In the genomic region with DNA sequence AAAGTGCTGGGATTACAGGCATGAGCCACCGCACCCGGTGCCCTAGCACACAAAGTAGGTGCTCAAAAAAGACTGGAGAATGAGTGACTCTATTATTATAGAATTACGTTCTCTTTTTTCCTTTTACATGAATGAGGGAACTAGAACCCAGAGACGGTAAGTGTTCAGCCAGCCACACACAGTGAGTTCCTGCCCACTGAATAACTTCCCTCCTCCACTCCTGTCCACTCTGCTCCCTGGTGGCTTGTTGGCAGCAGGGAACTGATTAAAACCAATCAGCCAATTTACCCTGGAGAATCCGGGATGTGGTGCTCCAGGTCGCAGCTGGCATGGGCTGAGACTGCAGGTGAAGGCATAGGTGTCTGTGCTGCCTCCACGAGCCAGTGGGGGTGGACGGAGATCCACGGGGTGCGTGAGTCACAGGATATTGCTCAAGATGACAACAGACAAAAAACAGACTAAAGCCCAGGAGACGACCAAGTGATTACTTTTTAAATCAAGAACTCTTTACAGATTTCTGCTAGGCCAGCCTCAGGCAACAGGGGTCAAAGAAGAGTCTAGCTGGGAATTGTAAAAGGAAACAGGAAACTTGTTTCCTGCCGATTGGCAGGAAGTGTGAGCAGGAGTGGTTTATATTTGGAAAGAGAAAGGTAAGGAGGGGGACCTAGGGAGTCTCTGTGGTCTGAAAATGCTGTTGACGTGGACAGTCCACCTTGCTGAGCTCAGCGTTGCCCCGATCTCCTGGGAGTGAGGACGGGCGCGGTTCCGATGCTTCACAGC, we compare ENCODE assay signal across 8 cellular contexts.
DNase-seq lines count a peak whose midpoint lies in the region; ATAC-seq, FAIRE-seq and TF ChIP-seq lines count a peak whose summit lies in the region.

No MANE protein-coding gene starts in this region.

- H3K9me3 ChIP-seq in skeletal muscle satellite cell (replicated peaks; ENCODE audit: low read length), result no peaks in the 10 kb centered on the region

- ATAC-seq in SK-N-SH treated with all-trans-retinoic acid at 6 μM for 48 hours (peak; percentile 20; the same call in 2 of the 3 replicates), HG02973 (IDR thresholded peaks at IDR 0.05; ENCODE audit: unreplicated experiment) (no peak), HG02610 (IDR thresholded peaks at IDR 0.05; ENCODE audit: unreplicated experiment) (no peak)

- H3K9ac ChIP-seq in skeletal muscle satellite cell (ENCODE audit: low read depth, low read length), result no peak overlapping the region

- H3K36me3 ChIP-seq in skeletal muscle satellite cell (ENCODE audit: insufficient read depth, low read length), result no peaks in the 10 kb centered on the region

- no peak for TF ChIP-seq POLR2A in H54 (IDR thresholded peaks at IDR 0.05; ENCODE audit: low read depth, low read length)

- H3K27me3 ChIP-seq in skeletal muscle satellite cell (ENCODE audit: control insufficient read depth, insufficient read depth, low read length), result peaks cover 36% of the 10 kb centered on the region

- DNase-seq in H54 (ENCODE audit: insufficient read length, low spot score), result peak; percentile 69
- DNase-seq in glomerular visceral epithelial cell (ENCODE audit: extremely low spot score), result peak; percentile 39
- DNase-seq in effector CD8-positive, alpha-beta T cell (lab: John Stamatoyannopoulos, UW), result no peak
- no peak for DNase-seq in NCI-H345 treated with DMSO at 0.1 percent for 48 hours (lab: John Stamatoyannopoulos, UW; ENCODE audit: unreplicated experiment)

- H3K4me3 ChIP-seq in skeletal muscle satellite cell (ENCODE audit: low read length), result no peak overlapping the region

- no peak for FAIRE-seq in H54 (lab: Jason Lieb, UNC)

- H3K4me2 ChIP-seq in skeletal muscle satellite cell (ENCODE audit: low read length), result peak overlapping the region; percentile 13

- H3K4me1 ChIP-seq in skeletal muscle satellite cell (ENCODE audit: control insufficient read depth, insufficient read depth, low read length), result peaks cover 6% of the 10 kb centered on the region

TF ChIP-seq in SK-N-SH treated with all-trans-retinoic acid at 6 μM for 48 hours, 23 proteins besides CTCF, POLR2A, EP300 and RAD21:
- TF ChIP-seq GLIS3 (CRISPR knock-in tag; IDR thresholded peaks at IDR 0.05) (no peak), ZNF565 (CRISPR knock-in tag; conservative IDR thresholded peaks at IDR 0.05; ENCODE audit: low read depth) (no peak)
- TF ChIP-seq, protein P1, sequence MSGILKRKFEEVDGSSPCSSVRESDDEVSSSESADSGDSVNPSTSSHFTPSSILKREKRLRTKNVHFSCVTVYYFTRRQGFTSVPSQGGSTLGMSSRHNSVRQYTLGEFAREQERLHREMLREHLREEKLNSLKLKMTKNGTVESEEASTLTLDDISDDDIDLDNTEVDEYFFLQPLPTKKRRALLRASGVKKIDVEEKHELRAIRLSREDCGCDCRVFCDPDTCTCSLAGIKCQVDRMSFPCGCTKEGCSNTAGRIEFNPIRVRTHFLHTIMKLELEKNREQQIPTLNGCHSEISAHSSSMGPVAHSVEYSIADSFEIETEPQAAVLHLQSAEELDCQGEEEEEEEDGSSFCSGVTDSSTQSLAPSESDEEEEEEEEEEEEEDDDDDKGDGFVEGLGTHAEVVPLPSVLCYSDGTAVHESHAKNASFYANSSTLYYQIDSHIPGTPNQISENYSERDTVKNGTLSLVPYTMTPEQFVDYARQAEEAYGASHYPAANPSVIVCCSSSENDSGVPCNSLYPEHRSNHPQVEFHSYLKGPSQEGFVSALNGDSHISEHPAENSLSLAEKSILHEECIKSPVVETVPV (CRISPR knock-in tag; IDR thresholded peaks at IDR 0.05), result no peak

Comparison
In these comparisons a context has a peak if more than half of its experiments do, and no peak if none do; other contexts are left out.
1. DNase-seq: peak in H54 (single experiment) and glomerular visceral epithelial cell (single experiment); none in effector CD8-positive, alpha-beta T cell (single experiment) and NCI-H345 treated with DMSO at 0.1 percent for 48 hours (single experiment).